In the genomic region with DNA sequence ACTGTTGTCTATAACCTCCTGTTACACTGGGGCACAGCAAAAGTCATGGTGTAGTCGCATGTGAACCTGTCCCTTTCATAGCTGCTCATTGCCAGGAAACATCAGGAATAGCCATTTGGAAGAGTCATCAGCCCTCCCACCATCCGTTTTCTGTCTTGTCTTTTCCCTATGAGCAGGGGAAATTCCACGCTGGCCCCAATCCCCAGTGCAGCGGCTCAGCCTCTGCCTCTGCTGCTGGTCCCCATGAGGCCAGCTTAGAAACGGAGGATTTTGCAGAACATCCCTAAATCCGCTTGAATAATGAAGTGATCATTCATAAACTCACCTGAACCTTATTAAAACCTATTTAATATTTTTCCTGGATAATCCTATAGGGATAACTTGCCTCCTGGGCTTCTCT, we compare ENCODE assay signal across 19 cellular contexts. TPM values are rescaled to one million over a fixed set of nuclear protein-coding genes. Genes with fewer than 3 reads are reported as not detected.
DNase-seq lines count a peak whose midpoint lies in the region; ATAC-seq and TF ChIP-seq lines count a peak whose summit lies in the region.
"Had no signal": no experiment of that assay in that cellular context is flagged by ENCODE, and none has a peak within 500 bp of the region (broad histone marks: within the 10 kb centered on the region; RNA-seq: fewer than 3 reads in every experiment).

No MANE protein-coding gene starts in this region.

- no peak overlapping the region for H3K27ac Mint-ChIP-seq in activated T-helper 2 cell treated with anti-CD3 and anti-CD28 coated beads, Interferon-gamma antibody, Interleukin-2, Interleukin-4, amounts not matched to agents 10 μg/mL and 5 μg/mL and 100 μg/mL, durations not matched to agents 14 hours and 24 hours and 36 hours
- H3K27ac Mint-ChIP-seq: CD14-positive monocyte had no signal

- H3K27me3 Mint-ChIP-seq in activated T-helper 2 cell treated with anti-CD3 and anti-CD28 coated beads, Interferon-gamma antibody, Interleukin-2, Interleukin-4, amounts not matched to agents 10 μg/mL and 5 μg/mL and 100 μg/mL, durations not matched to agents 14 hours and 24 hours and 36 hours (ENCODE audit: low read depth), result peaks cover 15% of the 10 kb centered on the region

- no peak overlapping the region for H3K4me3 Mint-ChIP-seq in activated T-helper 2 cell treated with anti-CD3 and anti-CD28 coated beads, Interferon-gamma antibody, Interleukin-2, Interleukin-4, amounts not matched to agents 10 μg/mL and 5 μg/mL and 100 μg/mL, durations not matched to agents 14 hours and 24 hours and 36 hours (ENCODE audit: low read depth)
- H3K4me3 Mint-ChIP-seq: CD14-positive monocyte had no signal

- H3K4me1 Mint-ChIP-seq in activated T-helper 2 cell treated with anti-CD3 and anti-CD28 coated beads, Interferon-gamma antibody, Interleukin-2, Interleukin-4, amounts not matched to agents 10 μg/mL and 5 μg/mL and 100 μg/mL, durations not matched to agents 14 hours and 24 hours and 36 hours (ENCODE audit: low read depth), result peaks cover 26% of the 10 kb centered on the region
- H3K4me1 Mint-ChIP-seq: CD14-positive monocyte had no signal

- H3K36me3 Mint-ChIP-seq in activated T-helper 2 cell treated with anti-CD3 and anti-CD28 coated beads, Interferon-gamma antibody, Interleukin-2, Interleukin-4, amounts not matched to agents 10 μg/mL and 5 μg/mL and 100 μg/mL, durations not matched to agents 14 hours and 24 hours and 36 hours (ENCODE audit: low read depth), result no peaks in the 10 kb centered on the region
- H3K36me3 Mint-ChIP-seq: CD14-positive monocyte had no signal

- no peaks in the 10 kb centered on the region for H3K36me3 ChIP-seq in gastrocnemius medialis
- H3K36me3 ChIP-seq: SJCRH30 had no signal

- H3K4me1 ChIP-seq in gastrocnemius medialis, result peaks cover 76 to 88% of the 10 kb centered on the region in 2 donors

- no peaks in the 10 kb centered on the region for H3K27me3 ChIP-seq in gastrocnemius medialis
- H3K27me3 ChIP-seq: SJCRH30 had no signal

- intact Hi-C loops in gastrocnemius medialis (cut with DNase I; ENCODE audit: low total_unique reads), result loop anchor here (10.0 kb wide), 1 partner anchor 590 kb away; a partner anchor contains a TSS
- intact Hi-C loops in activated T-helper 2 cell treated with anti-CD3 and anti-CD28 coated beads, Interferon-gamma antibody, Interleukin-2, Interleukin-4, amounts not matched to agents 10 μg/mL and 5 μg/mL and 100 μg/mL, durations not matched to agents 14 hours and 24 hours and 36 hours (cut with micrococcal nuclease), result loop anchor here (5.0 to 10.0 kb wide), 2 partner anchors 42 to 150 kb away; no protein-coding TSS in a partner anchor

- in situ Hi-C loops in gastrocnemius medialis (cut with MboI; ENCODE audit: low sequenced_read_pairs in 4 of 4), result no loop called here

- DNase-seq in NCI-H1092 treated with DMSO at 0.1 percent for 48 hours (lab: John Stamatoyannopoulos, UW) (peak; percentile 13), NCI-H1092 (lab: John Stamatoyannopoulos, UW) (no peak), NCI-H526 (lab: John Stamatoyannopoulos, UW) (peak; percentile 71 to 81), cerebellar cortex (ENCODE audit: low spot score) (peak; percentile 35), gastrocnemius medialis (no peak)
- DNase-seq in activated T-helper 2 cell treated with anti-CD3 and anti-CD28 coated beads, Interferon-gamma antibody, Interleukin-2, Interleukin-4, amounts not matched to agents 10 μg/mL and 5 μg/mL and 100 μg/mL, durations not matched to agents 14 hours and 24 hours and 36 hours (ENCODE audit: low spot score), result no peak
- DNase-seq: 8988T, DMS153, GF-D8, NCI-H1417 treated with DMSO at 0.1 percent for 48 hours, NCI-H2029, NCI-H774, PC-9, SJCRH30 had no signal

- H3K27ac ChIP-seq in gastrocnemius medialis, result peak overlapping the region; percentile 90 to 93 (median 90)
- H3K27ac ChIP-seq: PC-9, RWPE1, SJCRH30 had no signal

- TF ChIP-seq CTCF in gastrocnemius medialis (IDR thresholded peaks at IDR 0.05 in 4 of 5, conservative IDR thresholded peaks at IDR 0.05 in 1 of 5), result no peak

- TF ChIP-seq POLR2A in gastrocnemius medialis (IDR thresholded peaks at IDR 0.05), result no peak

- no peaks in the 10 kb centered on the region for H3K9me3 ChIP-seq in gastrocnemius medialis
- H3K9me3 ChIP-seq: SJCRH30 had no signal

- H3K9me3 Mint-ChIP-seq in activated T-helper 2 cell treated with anti-CD3 and anti-CD28 coated beads, Interferon-gamma antibody, Interleukin-2, Interleukin-4, amounts not matched to agents 10 μg/mL and 5 μg/mL and 100 μg/mL, durations not matched to agents 14 hours and 24 hours and 36 hours, result no peaks in the 10 kb centered on the region

- no peak for ATAC-seq in gastrocnemius medialis
- no peak for ATAC-seq in HG02678 (IDR thresholded peaks at IDR 0.05; ENCODE audit: unreplicated experiment)
- no peak for ATAC-seq in GM21619 (IDR thresholded peaks at IDR 0.05; ENCODE audit: unreplicated experiment)
- ATAC-seq: HepG2 had no signal

- no peak overlapping the region for H3K4me3 ChIP-seq in gastrocnemius medialis
- H3K4me3 ChIP-seq: PC-9, SJCRH30 had no signal

RNA-seq across cellular contexts. Expression of a gene that starts 10.5 kb away (rescaled TPM):
- total RNA-seq in gastrocnemius medialis, result 100 to 1,000 TPM in 1 of 4 donors, 10 to 100 TPM in 3; 70.3 to 120 (median 82.8) TPM
- total RNA-seq in activated T-helper 2 cell treated with anti-CD3 and anti-CD28 coated beads, Interferon-gamma antibody, Interleukin-2, Interleukin-4, amounts not matched to agents 10 μg/mL and 5 μg/mL and 100 μg/mL, durations not matched to agents 14 hours and 24 hours and 36 hours, result 1.1 and 1.3 TPM in 2 replicates

Comparison
In these comparisons a context has a peak if more than half of its experiments do, and no peak if none do; other contexts are left out.
1. DNase-seq: peak in NCI-H1092 treated with DMSO at 0.1 percent for 48 hours (single experiment), NCI-H526 (2 of 2) and cerebellar cortex (single experiment); none in NCI-H1092 (single experiment), gastrocnemius medialis (0 of 2) and activated T-helper 2 cell treated with anti-CD3 and anti-CD28 coated beads, Interferon-gamma antibody, Interleukin-2, Interleukin-4, amounts not matched to agents 10 μg/mL and 5 μg/mL and 100 μg/mL, durations not matched to agents 14 hours and 24 hours and 36 hours (single experiment).
2. RNA of a gene that starts 10.5 kb away (total RNA-seq): 70.3 to 120 TPM in gastrocnemius medialis; 1.1 to 1.3 TPM in activated T-helper 2 cell treated with anti-CD3 and anti-CD28 coated beads, Interferon-gamma antibody, Interleukin-2, Interleukin-4, amounts not matched to agents 10 μg/mL and 5 μg/mL and 100 μg/mL, durations not matched to agents 14 hours and 24 hours and 36 hours; every median in the first group is over 10 times any median in the second.